Comparison of ENCODE assay signal across 27 cellular contexts in genomic region chr3:16811950-16812349, GRCh38.
"Had no signal": no experiment of that assay in that cellular context is flagged by ENCODE, and none has a peak within 500 bp of the region (broad histone marks: within the 10 kb centered on the region; RNA-seq: fewer than 3 reads in every experiment).

No MANE protein-coding gene starts in this region.

- H3K27me3 Mint-ChIP-seq: stimulated activated naive CD8-positive, alpha-beta T cell treated with anti-CD3 and anti-CD28 coated beads, Interleukin-15, Interleukin-2, amounts not matched to agents 100 ng/mL and 50 ng/mL, for 24 hours had no signal

- H3K27ac Mint-ChIP-seq: mesothelial cell of epicardium; neural progenitor cell; progenitor cell of endocrine pancreas; stimulated activated naive CD8-positive, alpha-beta T cell treated with anti-CD3 and anti-CD28 coated beads, Interleukin-15, Interleukin-2, amounts not matched to agents 100 ng/mL and 50 ng/mL, for 24 hours; type B pancreatic cell had no signal

- ATAC-seq: mucosa of descending colon; naive thymus-derived CD4-positive, alpha-beta T cell; natural killer cell treated with Interleukin-12 subunit alpha and Interleukin-12 subunit beta and Interleukin-15 and Interleukin-18, amount 100 ng/mL, for 72 hours; right cardiac atrium; sciatic nerve had no signal

- H3K4me1 Mint-ChIP-seq: mesothelial cell of epicardium, neural progenitor cell had no signal

- DNase-seq: heart right ventricle; islet precursor cell; left ventricle myocardium inferior; mesendoderm; mucosa of descending colon; naive thymus-derived CD4-positive, alpha-beta T cell; ovary; retina; right cardiac atrium; stimulated activated CD4-positive, alpha-beta T cell treated with anti-CD3 and anti-CD28 coated beads, Interleukin-12 subunit alpha, Interleukin-12 subunit beta, amount 100 ng/mL, for 4 hours; stimulated activated CD4-positive, alpha-beta T cell treated with anti-CD3 and anti-CD28 coated beads, Interleukin-15, amount 100 ng/mL, for 24 hours; stimulated activated CD4-positive, alpha-beta T cell treated with anti-CD3 and anti-CD28 coated beads, Interleukin-2, amount 100 ng/mL, for 24 hours; stimulated activated CD4-positive, alpha-beta T cell treated with anti-CD3 and anti-CD28 coated beads, Interleukin-4, amount 100 ng/mL, for 1 hour; stimulated activated naive CD4-positive, alpha-beta T cell had no signal

- H3K4me3 Mint-ChIP-seq: mesothelial cell of epicardium; natural killer cell treated with Interleukin-12 subunit alpha and Interleukin-12 subunit beta and Interleukin-15 and Interleukin-18, amount 100 ng/mL, for 72 hours; neural progenitor cell; stimulated activated naive CD8-positive, alpha-beta T cell treated with anti-CD3 and anti-CD28 coated beads, Interleukin-15, Interleukin-2, amounts not matched to agents 100 ng/mL and 50 ng/mL, for 24 hours; type B pancreatic cell had no signal

- H3K4me3 ChIP-seq: heart right ventricle, hepatocyte, left ventricle myocardium inferior, lung, mucosa of descending colon, neural progenitor cell, ovary, skin epidermis, tibial nerve, vagina had no signal

- H3K36me3 Mint-ChIP-seq: mesothelial cell of epicardium, neural progenitor cell, type B pancreatic cell had no signal

- H3K9me3 ChIP-seq: heart right ventricle, left ventricle myocardium inferior, mucosa of descending colon, neutrophil, ovary, tibial nerve, vagina had no signal
